8 cellular contexts compared by ENCODE assay signal in the genomic region with DNA sequence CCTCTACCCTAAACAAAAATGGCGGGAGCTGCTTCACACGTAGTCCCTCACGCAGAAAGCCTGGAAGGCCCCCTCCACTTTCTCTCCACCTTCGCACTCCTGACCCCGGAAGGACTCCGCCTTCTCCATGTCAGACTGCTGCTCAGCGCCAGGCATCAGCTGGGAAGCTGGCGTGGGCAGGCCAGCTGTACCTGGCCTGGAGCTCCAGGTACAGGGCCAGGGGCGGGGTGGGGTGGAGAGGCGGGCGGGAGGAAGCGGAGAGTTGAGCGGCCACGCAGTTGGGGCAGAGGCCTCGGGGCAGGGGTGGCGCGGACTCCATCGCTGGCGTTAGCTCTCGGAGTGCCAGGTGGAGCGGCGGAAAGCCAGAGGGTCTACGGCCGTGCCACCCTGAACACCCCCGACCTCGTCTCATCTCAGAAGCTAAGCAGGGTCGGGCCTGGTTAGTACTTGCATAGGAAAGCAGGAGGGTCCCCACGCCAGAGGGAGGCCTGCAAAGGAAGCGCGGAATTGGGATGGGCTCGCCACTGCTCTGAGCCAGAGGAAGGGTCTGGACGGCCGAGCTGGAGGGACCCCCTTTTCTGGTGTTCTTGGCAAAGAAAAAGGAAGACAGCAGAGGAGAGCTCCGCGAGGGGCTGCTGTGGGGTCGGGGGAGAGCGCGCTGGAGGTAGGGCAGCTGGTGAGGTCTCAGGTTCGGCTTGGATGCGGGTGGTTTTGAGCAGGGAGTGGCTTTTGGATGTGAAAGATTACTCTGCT. TPM values are rescaled to one million over a fixed set of nuclear protein-coding genes. Genes with fewer than 3 reads are reported as not detected.
DNase-seq lines count a peak whose midpoint lies in the region; ATAC-seq, FAIRE-seq and TF ChIP-seq lines count a peak whose summit lies in the region.

A gene with protein sequence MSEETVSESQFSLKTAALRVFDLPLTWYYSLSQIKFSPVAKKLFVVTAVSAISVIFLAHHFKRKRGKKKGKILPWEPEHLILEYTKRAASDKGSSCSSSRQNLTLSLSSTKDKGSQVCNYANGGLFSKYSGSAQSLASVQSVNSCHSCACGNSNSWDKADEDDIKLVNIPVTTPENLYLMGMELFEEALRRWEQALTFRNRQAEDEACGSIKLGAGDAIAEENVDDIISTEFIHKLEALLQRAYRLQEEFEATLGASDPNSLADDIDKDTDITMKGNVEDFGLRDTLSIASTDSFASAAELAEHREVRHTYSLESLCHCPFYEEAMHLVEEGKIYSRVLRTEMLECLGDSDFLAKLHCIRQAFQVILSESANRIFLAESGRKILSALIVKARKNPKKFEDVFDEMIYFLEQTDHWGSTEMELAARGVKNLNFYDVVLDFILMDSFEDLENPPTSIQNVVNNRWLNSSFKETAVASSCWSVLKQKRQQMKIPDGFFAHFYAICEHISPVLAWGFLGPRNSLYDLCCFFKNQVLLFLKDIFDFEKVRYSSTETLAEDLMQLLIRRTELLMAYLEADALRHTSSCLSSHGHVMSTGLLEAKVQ (plus strand): TSS at position 121 of the 753 bp plus-strand sequence. CDS start 3,604 bp downstream, outside the sequence.

- H3K36me3 ChIP-seq in kidney (ENCODE audit: control insufficient read depth in 1 of 2, insufficient read depth in 2 of 2, low read length in 2 of 2), result peaks cover 0 to 3% of the 10 kb centered on the region in 2 donors

- no peak for TF ChIP-seq CTCF in kidney (IDR thresholded peaks at IDR 0.05; ENCODE audit: borderline replicate concordance, extremely low read depth, insufficient read depth)

- no peaks in the 10 kb centered on the region for H3K9me3 ChIP-seq in kidney (ENCODE audit: control insufficient read depth in 1 of 2, low read length in 2 of 2)

- H3K27ac ChIP-seq in kidney (ENCODE audit: low read depth in 2 of 2, low read length in 2 of 2), result peak within 1 kb of the TSS; percentile 26 to 67

- peak; percentile 98 for ATAC-seq in HG03378 (IDR thresholded peaks at IDR 0.05; ENCODE audit: unreplicated experiment)
- ATAC-seq in activated CD4-positive, CD25-positive, alpha-beta regulatory T cell treated with anti-CD3 and anti-CD28 coated beads, Interleukin-2, amount 50 U/mL, for 24 hours, result peak; percentile 98 to 99

- FAIRE-seq in kidney (lab: Jason Lieb, UNC), result peak; percentile 88

- TF ChIP-seq POLR2A in GM19099 (IDR thresholded peaks at IDR 0.05; ENCODE audit: extremely low read depth, insufficient read length, low read depth), result peak; percentile 60

- H3K4me3 ChIP-seq in kidney (ENCODE audit: low read length in 2 of 2), result peak within 1 kb of the TSS; percentile 79 to 96

- intact Hi-C loops in kidney (cut with DNase I), result no loop called here

- peak; percentile 85 to 88 for DNase-seq in AML-193 (lab: John Stamatoyannopoulos, UW)
- DNase-seq in NCI-H446 treated with DMSO at 0.1 percent for 48 hours (lab: John Stamatoyannopoulos, UW), result peak; percentile 84
- DNase-seq in cerebellar nuclear complex (lab: John Stamatoyannopoulos, UW), result peak; percentile 68 to 69
- DNase-seq in kidney, result peak; percentile 94
- DNase-seq in stimulated activated CD4-positive, alpha-beta T cell treated with anti-CD3 and anti-CD28 coated beads, Interleukin-15, amount 100 ng/mL, for 1 hour (ENCODE audit: low read depth in 1 of 2, low spot score in 1 of 2), result peak; percentile 67 to 70

- no peaks in the 10 kb centered on the region for H3K4me1 ChIP-seq in kidney (ENCODE audit: control insufficient read depth in 1 of 2, insufficient read depth in 1 of 2, low read depth in 1 of 2, low read length in 2 of 2)

- peak within 1 kb of the TSS; percentile 41 to 94 for H3K9ac ChIP-seq in kidney (ENCODE audit: low read length in 2 of 2)

RNA-seq across cellular contexts. Expression of the gene that starts here (rescaled TPM):
- total RNA-seq in kidney, result 25.5 TPM
- polyA plus RNA-seq in kidney (ENCODE audit: insufficient read depth, low read depth, low replicate concordance), result 5.4 TPM

Comparison
In these comparisons a context has a peak if more than half of its experiments do, and no peak if none do; other contexts are left out.
1. Peak in every context shown above with its lines: DNase-seq, ATAC-seq, H3K4me3 ChIP-seq and H3K27ac ChIP-seq.